ENCODE assay signal across 17 cellular contexts in genomic region chr4:182840108-182840507, GRCh38.
DNase-seq lines count a peak whose midpoint lies in the region; ATAC-seq and TF ChIP-seq lines count a peak whose summit lies in the region.
"Had no signal": no experiment of that assay in that cellular context is flagged by ENCODE, and none has a peak within 500 bp of the region (broad histone marks: within the 10 kb centered on the region; RNA-seq: fewer than 3 reads in every experiment).

No MANE protein-coding gene starts in this region.

- TF ChIP-seq EP300 in sigmoid colon (IDR thresholded peaks at IDR 0.05): no peak

- intact Hi-C loops in sigmoid colon (cut with DNase I): no loop called here

- peak overlapping the region; percentile 3 for H3K27ac Mint-ChIP-seq in T-helper 17 cell
- peak overlapping the region; percentile 26 to 41 for H3K27ac Mint-ChIP-seq in effector memory CD8-positive, alpha-beta T cell
- H3K27ac Mint-ChIP-seq: B cell; CD4-positive, alpha-beta T cell; CD8-positive, alpha-beta T cell had no signal

- peaks cover 0 to 18% (median 0%) of the 10 kb centered on the region in 3 donors for H3K27me3 ChIP-seq in sigmoid colon

- H3K9me3 ChIP-seq in T-helper 17 cell (ENCODE audit: control insufficient read depth, low read length, poor library complexity, severe bottlenecking): no peaks in the 10 kb centered on the region
- no peaks in the 10 kb centered on the region for H3K9me3 ChIP-seq in sigmoid colon
- H3K9me3 ChIP-seq: A549; BLaER1 treated with 17β-estradiol and CSF1 and Interleukin-3, amounts not matched to agents 10 nM and 100 nM; Caco-2 had no signal

- no peak for DNase-seq in T-helper 17 cell
- no peak for DNase-seq in effector memory CD8-positive, alpha-beta T cell
- DNase-seq in sigmoid colon: peak; percentile 29
- no peak for DNase-seq in activated CD4-positive, alpha-beta T cell treated with anti-CD3 and anti-CD28 coated beads, Interleukin-2, amount 50 U/mL, for 1 hour
- no peak for DNase-seq in middle frontal gyrus (ENCODE audit: extremely low spot score, low spot score)
- DNase-seq: AML-193; Caco-2; Calu3; CD4-positive, alpha-beta T cell; CD8-positive, alpha-beta T cell; DMS79 treated with DMSO at 0.1 percent for 48 hours; GF-D8 had no signal

- H3K27ac ChIP-seq in sigmoid colon: no peak overlapping the region
- H3K27ac ChIP-seq: 22Rv1; A549; BLaER1 treated with 17β-estradiol and CSF1 and Interleukin-3, amounts not matched to agents 10 nM and 100 nM; C4-2B had no signal

- H3K4me3 Mint-ChIP-seq in T-helper 17 cell: no peak overlapping the region
- no peak overlapping the region for H3K4me3 Mint-ChIP-seq in effector memory CD8-positive, alpha-beta T cell
- H3K4me3 Mint-ChIP-seq: B cell; CD4-positive, alpha-beta T cell; CD8-positive, alpha-beta T cell had no signal

- no peak for TF ChIP-seq CTCF in sigmoid colon (IDR thresholded peaks at IDR 0.05)

- ATAC-seq in T-helper 17 cell: no peak
- ATAC-seq in effector memory CD8-positive, alpha-beta T cell (replicated peaks): no peak
- ATAC-seq: A549; CD8-positive, alpha-beta T cell had no signal

- H3K36me3 ChIP-seq in sigmoid colon: no peaks in the 10 kb centered on the region
- H3K36me3 ChIP-seq: BLaER1 treated with 17β-estradiol and CSF1 and Interleukin-3, amounts not matched to agents 10 nM and 100 nM had no signal

- 88 to 91% methylated on average over 10 of the region's 10 CpGs for WGBS in sigmoid colon, 2 donors

- no peak overlapping the region for H3K4me3 ChIP-seq in sigmoid colon
- H3K4me3 ChIP-seq: A549; BLaER1 treated with 17β-estradiol and CSF1 and Interleukin-3, amounts not matched to agents 10 nM and 100 nM had no signal

- peaks cover 4% of the 10 kb centered on the region for H3K4me1 Mint-ChIP-seq in T-helper 17 cell
- peaks cover 2 to 8% of the 10 kb centered on the region in 2 donors for H3K4me1 Mint-ChIP-seq in effector memory CD8-positive, alpha-beta T cell (ENCODE audit: low read depth in 2 of 2)
- H3K4me1 Mint-ChIP-seq: B cell had no signal

- no peaks in the 10 kb centered on the region for H3K9me3 Mint-ChIP-seq in effector memory CD8-positive, alpha-beta T cell
- H3K9me3 Mint-ChIP-seq: CD4-positive, alpha-beta T cell; CD8-positive, alpha-beta T cell had no signal

- no peaks in the 10 kb centered on the region for H3K4me1 ChIP-seq in sigmoid colon
- H3K4me1 ChIP-seq: A549, Caco-2 had no signal

- no peak for TF ChIP-seq POLR2A in sigmoid colon (IDR thresholded peaks at IDR 0.05)

- H3K27me3 Mint-ChIP-seq in T-helper 17 cell: peaks cover 89% of the 10 kb centered on the region
- H3K27me3 Mint-ChIP-seq in effector memory CD8-positive, alpha-beta T cell: peaks cover 58 to 84% of the 10 kb centered on the region in 2 donors

- H3K36me3 Mint-ChIP-seq in T-helper 17 cell (ENCODE audit: low read depth): peaks cover 8% of the 10 kb centered on the region
- H3K36me3 Mint-ChIP-seq in effector memory CD8-positive, alpha-beta T cell (ENCODE audit: insufficient read depth): no peaks in the 10 kb centered on the region
- H3K36me3 Mint-ChIP-seq: CD8-positive, alpha-beta T cell had no signal
